Comparison of ENCODE assay signal across 15 cellular contexts in genomic region chr5:107806705-107807104, GRCh38.
DNase-seq lines count a peak whose midpoint lies in the region; ATAC-seq, FAIRE-seq and TF ChIP-seq lines count a peak whose summit lies in the region.
"Had no signal": no experiment of that assay in that cellular context is flagged by ENCODE, and none has a peak within 500 bp of the region (broad histone marks: within the 10 kb centered on the region; RNA-seq: fewer than 3 reads in every experiment).

No MANE protein-coding gene starts in this region.

- in situ Hi-C loops in Panc1 (cut with HindIII; ENCODE audit: low pct_unique_long_range_greater_than_20kb, low sequenced_read_pairs), result no loop called here

- POLR2A ChIA-PET in Panc1 (lab: Charles Lee), result no interaction called here

- intact Hi-C loops in Panc1 (cut with micrococcal nuclease; ENCODE audit: unreplicated experiment), result no loop called here

- no peak for FAIRE-seq in small intestine (lab: Jason Lieb, UNC)

- H3K9me3 Mint-ChIP-seq in stimulated activated naive CD8-positive, alpha-beta T cell treated with anti-CD3 and anti-CD28 coated beads, Interleukin-15, amount 100 ng/mL, for 72 hours, result no peaks in the 10 kb centered on the region
- H3K9me3 Mint-ChIP-seq: T-helper 2 cell treated with Interferon-gamma antibody and Interleukin-4, amounts not matched to agents 5 μg/mL and 100 μg/mL, for 36 hours had no signal

- no peak overlapping the region for H3K4me3 Mint-ChIP-seq in stimulated activated naive CD8-positive, alpha-beta T cell treated with anti-CD3 and anti-CD28 coated beads, Interleukin-15, amount 100 ng/mL, for 72 hours
- H3K4me3 Mint-ChIP-seq: T-helper 2 cell treated with Interferon-gamma antibody and Interleukin-4, amounts not matched to agents 5 μg/mL and 100 μg/mL, for 36 hours had no signal

- no peak overlapping the region for H3K27ac Mint-ChIP-seq in stimulated activated naive CD8-positive, alpha-beta T cell treated with anti-CD3 and anti-CD28 coated beads, Interleukin-15, amount 100 ng/mL, for 72 hours
- H3K27ac Mint-ChIP-seq: T-helper 2 cell treated with Interferon-gamma antibody and Interleukin-4, amounts not matched to agents 5 μg/mL and 100 μg/mL, for 36 hours had no signal

- H3K9me3 ChIP-seq in Panc1 (ENCODE audit: control insufficient read depth, insufficient read depth, low read depth, low read length) (no peaks in the 10 kb centered on the region), small intestine (ENCODE audit: control insufficient read depth, low read depth) (no peaks in the 10 kb centered on the region)
- H3K9me3 ChIP-seq: suprapubic skin had no signal

- DNase-seq in NCI-H2171 treated with DMSO at 0.1 percent for 48 hours (lab: John Stamatoyannopoulos, UW), result peak; percentile 78
- DNase-seq in NCI-H2171 (lab: John Stamatoyannopoulos, UW), result no peak
- DNase-seq in Panc1 (ENCODE audit: low read depth, low spot score), result peak; percentile 66
- DNase-seq in fibroblast of villous mesenchyme (ENCODE audit: low read depth), result peak; percentile 64
- peak; percentile 21 for DNase-seq in small intestine
- no peak for DNase-seq in NK-92 (lab: John Stamatoyannopoulos, UW; ENCODE audit: unreplicated experiment)
- no peak for DNase-seq in stimulated activated naive CD8-positive, alpha-beta T cell treated with anti-CD3 and anti-CD28 coated beads, Interleukin-15, amount 100 ng/mL, for 72 hours
- DNase-seq: 8988T; activated CD8-positive, alpha-beta memory T cell treated with anti-CD3 and anti-CD28 coated beads for 24 hours; effector CD4-positive, alpha-beta T cell; hypothalamus; MM.1S had no signal

- no peaks in the 10 kb centered on the region for H3K27me3 ChIP-seq in Panc1 (ENCODE audit: control insufficient read depth, insufficient read depth, low read length)
- no peaks in the 10 kb centered on the region for H3K27me3 ChIP-seq in small intestine (ENCODE audit: control insufficient read depth in 2 of 2, insufficient read depth in 2 of 2, low read length in 2 of 2)
- H3K27me3 ChIP-seq: suprapubic skin had no signal

- no TSS peak for BruUV-seq in Panc1 (replicated peaks; lab: Mats Ljungman, UMichigan)

- CTCF ChIA-PET in Panc1 (lab: Charles Lee), result no interaction called here

- WGBS in small intestine, 3 donors, result 68 to 84% (median 83%) methylated on average over 1 of the region's 1 CpG

- H3K4me1 Mint-ChIP-seq in stimulated activated naive CD8-positive, alpha-beta T cell treated with anti-CD3 and anti-CD28 coated beads, Interleukin-15, amount 100 ng/mL, for 72 hours, result peaks cover 6% of the 10 kb centered on the region

- TF ChIP-seq CTCF in Panc1 (IDR thresholded peaks at IDR 0.05) (no peak), fibroblast of villous mesenchyme (IDR thresholded peaks at IDR 0.05; ENCODE audit: insufficient read depth, low read depth, low read length) (no peak)

- no peaks in the 10 kb centered on the region for H3K27me3 Mint-ChIP-seq in stimulated activated naive CD8-positive, alpha-beta T cell treated with anti-CD3 and anti-CD28 coated beads, Interleukin-15, amount 100 ng/mL, for 72 hours

- ATAC-seq in Panc1 (peak; percentile 95), HG02759 (IDR thresholded peaks at IDR 0.05; ENCODE audit: unreplicated experiment) (no peak)
- no peak for ATAC-seq in stimulated activated naive CD8-positive, alpha-beta T cell treated with anti-CD3 and anti-CD28 coated beads, Interleukin-15, amount 100 ng/mL, for 72 hours

- no peak overlapping the region for H3K4me3 ChIP-seq in Panc1 (ENCODE audit: low read depth in 2 of 2, low read length in 2 of 2)
- H3K4me3 ChIP-seq in fibroblast of villous mesenchyme (ENCODE audit: low read depth, low read length), result no peak overlapping the region
- H3K4me3 ChIP-seq in small intestine (ENCODE audit: low read depth in 1 of 2, low read length in 2 of 2), result no peak overlapping the region
- H3K4me3 ChIP-seq: suprapubic skin had no signal

- H3K4me1 ChIP-seq in Panc1 (ENCODE audit: control insufficient read depth, insufficient read depth, low read length) (peaks cover 7% of the 10 kb centered on the region), small intestine (ENCODE audit: control insufficient read depth in 2 of 2, insufficient read depth in 1 of 2, low read depth in 1 of 2, low read length in 1 of 2) (no peaks in the 10 kb centered on the region)
- H3K4me1 ChIP-seq: suprapubic skin had no signal

- H3K27ac ChIP-seq in Panc1 (ENCODE audit: low read length), result no peak overlapping the region
- H3K27ac ChIP-seq in small intestine (ENCODE audit: low read depth in 1 of 2, low read length in 1 of 2), result no peak overlapping the region
- H3K27ac ChIP-seq: suprapubic skin had no signal

- H3K36me3 ChIP-seq in Panc1 (ENCODE audit: control insufficient read depth, insufficient read depth, low read length), result no peaks in the 10 kb centered on the region
- H3K36me3 ChIP-seq in small intestine (ENCODE audit: control insufficient read depth in 2 of 2, insufficient read depth in 2 of 2, low read length in 2 of 2), result no peaks in the 10 kb centered on the region
- H3K36me3 ChIP-seq: suprapubic skin had no signal

Comparison
In these comparisons a context has a peak if more than half of its experiments do, and no peak if none do; other contexts are left out.
1. DNase-seq: peak in NCI-H2171 treated with DMSO at 0.1 percent for 48 hours (single experiment), Panc1 (single experiment), fibroblast of villous mesenchyme (single experiment) and small intestine (single experiment); none in NCI-H2171 (single experiment), NK-92 (single experiment) and stimulated activated naive CD8-positive, alpha-beta T cell treated with anti-CD3 and anti-CD28 coated beads, Interleukin-15, amount 100 ng/mL, for 72 hours (0 of 2).